9 cellular contexts compared by ENCODE assay signal in the genomic region with DNA sequence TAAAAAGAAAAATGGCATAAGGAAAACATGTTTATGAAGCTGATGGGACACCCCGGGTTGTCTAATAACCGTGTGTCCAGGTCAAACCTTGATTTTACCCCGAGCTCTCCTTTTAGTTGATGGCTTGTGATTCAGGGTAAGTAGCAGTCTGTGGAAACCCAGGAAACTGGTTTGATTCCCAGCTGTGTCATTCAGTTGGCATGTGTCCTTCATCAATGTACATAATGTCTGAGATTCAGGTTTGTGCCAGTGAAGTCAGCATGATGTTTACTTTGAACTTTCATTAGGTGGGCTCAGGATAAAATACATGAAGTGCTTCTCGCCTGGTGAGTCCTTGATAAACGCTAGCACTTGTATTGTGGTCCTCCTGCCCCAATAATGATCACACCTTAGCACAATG. TPM values are rescaled to one million over a fixed set of nuclear protein-coding genes. Genes with fewer than 3 reads are reported as not detected.
A peak's percentile ranks its signal among the peaks of the same experiment; 100 is the strongest.
DNase-seq lines count a peak whose midpoint lies in the region; ATAC-seq, FAIRE-seq and TF ChIP-seq lines count a peak whose summit lies in the region.
"Had no signal": no experiment of that assay in that cellular context is flagged by ENCODE, and none has a peak within 500 bp of the region (broad histone marks: within the 10 kb centered on the region; RNA-seq: fewer than 3 reads in every experiment).

No MANE protein-coding gene starts in this region.

- no peak overlapping the region for H3K4me3 ChIP-seq in Loucy (ENCODE audit: low read length, poor library complexity, severe bottlenecking)
- H3K4me3 ChIP-seq in endothelial cell of umbilical vein (replicated peaks in 1 of 3; ENCODE audit: insufficient read depth in 1 of 3, low read depth in 1 of 3, low read length in 3 of 3) = no peak overlapping the region
- no peak overlapping the region for H3K4me3 ChIP-seq in prostate gland
- H3K4me3 ChIP-seq: GM12878 had no signal

- peaks cover 5% of the 10 kb centered on the region; the same call in 1 of the 2 replicates for H3F3A ChIP-seq in Loucy (ENCODE audit: low read depth)

- H3K9me3 ChIP-seq in Loucy (ENCODE audit: insufficient read depth, low read depth, low read length) (no peaks in the 10 kb centered on the region), endothelial cell of umbilical vein (replicated peaks; ENCODE audit: control insufficient read depth, insufficient read depth, low read length) (no peaks in the 10 kb centered on the region), prostate gland (no peaks in the 10 kb centered on the region)

- no peak for DNase-seq in endothelial cell of umbilical vein (ENCODE audit: low read depth, low spot score)
- DNase-seq in prostate gland (ENCODE audit: low spot score) = no peak
- DNase-seq in stimulated activated CD4-positive, alpha-beta T cell treated with anti-CD3 and anti-CD28 coated beads, Interleukin-4, amount 100 ng/mL, for 4 hours = no peak
- no peak for DNase-seq in T-helper 9 cell
- DNase-seq in activated CD8-positive, alpha-beta memory T cell treated with anti-CD3 and anti-CD28 coated beads for 24 hours = no peak

- H3K36me3 ChIP-seq in Loucy (ENCODE audit: insufficient read depth, low read length) (no peaks in the 10 kb centered on the region), endothelial cell of umbilical vein (ENCODE audit: control insufficient read depth in 2 of 2, extremely low read depth in 1 of 2, insufficient read depth in 2 of 2, low read length in 2 of 2) (no peaks in the 10 kb centered on the region), prostate gland (no peaks in the 10 kb centered on the region)

- peak overlapping the region; percentile 61; the same call in 1 of the 2 replicates for H2AFZ ChIP-seq in Loucy (ENCODE audit: low read length)
- H2AFZ ChIP-seq in endothelial cell of umbilical vein (ENCODE audit: low read depth, low read length) = no peak overlapping the region

- H3K27ac ChIP-seq in C4-2B (peak overlapping the region; percentile 38), endothelial cell of umbilical vein (ENCODE audit: insufficient read depth, low read depth, low read length) (no peak overlapping the region), prostate gland (peak overlapping the region; percentile 23 to 47)

- H3K27me3 ChIP-seq in Loucy (ENCODE audit: insufficient read depth, low read length, poor library complexity, severe bottlenecking) (no peaks in the 10 kb centered on the region), endothelial cell of umbilical vein (ENCODE audit: control insufficient read depth in 2 of 2, insufficient read depth in 2 of 2, low read length in 2 of 2) (no peaks in the 10 kb centered on the region), prostate gland (replicated peaks; ENCODE audit: insufficient read depth) (no peaks in the 10 kb centered on the region)

- H3K9ac ChIP-seq in Loucy (ENCODE audit: low read depth, low read length, poor library complexity, severe bottlenecking) (no peak overlapping the region), endothelial cell of umbilical vein (replicated peaks; ENCODE audit: extremely low read depth, insufficient read depth, low read length) (peak overlapping the region; percentile 2)

- H4K20me1 ChIP-seq in Loucy (ENCODE audit: insufficient read depth, low read length, poor library complexity, severe bottlenecking) (no peaks in the 10 kb centered on the region), endothelial cell of umbilical vein (replicated peaks; ENCODE audit: control insufficient read depth, extremely low read depth, insufficient read depth, low read length) (no peaks in the 10 kb centered on the region)

- no peak for ATAC-seq in HG02588 (IDR thresholded peaks at IDR 0.05; ENCODE audit: unreplicated experiment)

- H3K9me1 ChIP-seq in endothelial cell of umbilical vein (replicated peaks; ENCODE audit: control insufficient read depth, extremely low read depth, insufficient read depth, low read length) = no peaks in the 10 kb centered on the region

- WGBS in prostate gland = 65% methylated on average over 5 of the region's 5 CpGs

- intact Hi-C loops in endothelial cell of umbilical vein (cut with micrococcal nuclease) = loop anchor here (1.0 to 5.0 kb wide), 10 partner anchors 19 to 628 kb away; a partner anchor contains a TSS
- intact Hi-C loops in prostate gland (cut with DNase I) = loop anchor here (2.0 to 5.0 kb wide), 3 partner anchors 63 to 273 kb away; a partner anchor contains a TSS

- H3K9me2 ChIP-seq in Loucy (replicated peaks; ENCODE audit: low read depth, low read length) = no peaks in the 10 kb centered on the region

- BruUV-seq in endothelial cell of umbilical vein (replicated peaks; lab: Mats Ljungman, UMichigan) = no TSS peak

- TF ChIP-seq POLR2A in endothelial cell of umbilical vein (IDR thresholded peaks at IDR 0.05; ENCODE audit: low read depth, low read length) (no peak), prostate gland (IDR thresholded peaks at IDR 0.05) (no peak)

- no peak for FAIRE-seq in endothelial cell of umbilical vein (lab: Jason Lieb, UNC)

- TF ChIP-seq CTCF in C4-2B (conservative IDR thresholded peaks at IDR 0.05) (no peak), Loucy (conservative IDR thresholded peaks at IDR 0.05; ENCODE audit: low read length) (no peak), endothelial cell of umbilical vein (IDR thresholded peaks at IDR 0.05; ENCODE audit: extremely low read depth in 1 of 2, insufficient read depth in 1 of 2, low read depth in 1 of 2, low read length in 2 of 2) (no peak), prostate gland (IDR thresholded peaks at IDR 0.05) (no peak)

- H3K79me2 ChIP-seq in Loucy (ENCODE audit: insufficient read depth, low read length) (peaks cover 23% of the 10 kb centered on the region), endothelial cell of umbilical vein (ENCODE audit: control insufficient read depth, insufficient read depth, low read length) (peaks cover 16% of the 10 kb centered on the region)

- POLR2A ChIA-PET in endothelial cell of umbilical vein (lab: Charles Lee) = interaction anchor here (0.6 kb wide), 1 partner anchor 198 kb away, joined by 3 read pairs; no protein-coding TSS in a partner anchor

- CTCF ChIA-PET in endothelial cell of umbilical vein (lab: Charles Lee) = interaction anchor here (0.7 to 6.2 kb wide), 37 partner anchors 10 to 366 kb away, joined by 3 to 111 read pairs (median 7); a partner anchor contains a TSS

- dilution Hi-C loops in endothelial cell of umbilical vein (cut with MboI; ENCODE audit: extremely low pct_ligation_motif_present, low sequenced_read_pairs) = no loop called here

- H3K4me2 ChIP-seq in Loucy (ENCODE audit: low read depth, low read length, poor library complexity, severe bottlenecking) (peak overlapping the region; percentile 29), endothelial cell of umbilical vein (ENCODE audit: insufficient read depth, low read length) (no peak overlapping the region)

- H3K4me1 ChIP-seq in Loucy (ENCODE audit: insufficient read depth, low read length, poor library complexity, severe bottlenecking) = peaks cover 19% of the 10 kb centered on the region
- H3K4me1 ChIP-seq in endothelial cell of umbilical vein (ENCODE audit: control insufficient read depth, extremely low read depth, insufficient read depth, low read length) = peaks cover 11% of the 10 kb centered on the region
- H3K4me1 ChIP-seq in prostate gland (replicated peaks) = peaks cover under 1% of the 10 kb centered on the region

TF ChIP-seq in endothelial cell of umbilical vein, 7 proteins besides CTCF, POLR2A, EP300 and RAD21:
- TF ChIP-seq, protein P1, sequence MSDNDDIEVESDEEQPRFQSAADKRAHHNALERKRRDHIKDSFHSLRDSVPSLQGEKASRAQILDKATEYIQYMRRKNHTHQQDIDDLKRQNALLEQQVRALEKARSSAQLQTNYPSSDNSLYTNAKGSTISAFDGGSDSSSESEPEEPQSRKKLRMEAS (IDR thresholded peaks at IDR 0.05; ENCODE audit: insufficient read depth, insufficient read length) = no peak
- no peak for TF ChIP-seq FOS (IDR thresholded peaks at IDR 0.05; ENCODE audit: borderline replicate concordance, insufficient read depth, low read length)
- TF ChIP-seq JUN (IDR thresholded peaks at IDR 0.05; ENCODE audit: borderline replicate concordance, insufficient read depth, insufficient read length, low read depth) = no peak
- TF ChIP-seq POLR2AphosphoS5 (IDR thresholded peaks at IDR 0.05; ENCODE audit: insufficient read depth, low read depth, low read length) = no peak
- no peak for TF ChIP-seq EZH2 (IDR thresholded peaks at IDR 0.05; ENCODE audit: borderline replicate concordance, low read depth, low read length, severe bottlenecking)
- TF ChIP-seq GATA2 (IDR thresholded peaks at IDR 0.05; ENCODE audit: insufficient read depth, insufficient read length, low read depth, low read length) = no peak
- TF ChIP-seq MYC (IDR thresholded peaks at IDR 0.05; ENCODE audit: low read depth, low read length) = no peak

RNA-seq across cellular contexts. Expression of a gene that starts 4.3 kb away (rescaled TPM):
- total RNA-seq in endothelial cell of umbilical vein (202 and 203 TPM in 2 replicates), prostate gland (100 to 1,000 TPM; 143 to 220 TPM)
- polyA plus RNA-seq in endothelial cell of umbilical vein = 112 and 113 TPM in 2 replicates
- 114 and 134 TPM in 2 replicates for polyA plus RNA-seq in endothelial cell of umbilical vein (2011; cell fraction: cytosol; rRNA removed)
- polyA plus RNA-seq in endothelial cell of umbilical vein (2011; cell fraction: nucleus; rRNA removed) = 170 and 176 TPM in 2 replicates
- 166 and 187 TPM in 2 replicates for polyA plus RNA-seq in endothelial cell of umbilical vein (2012)
- 280 and 310 TPM in 2 replicates for polyA minus RNA-seq in endothelial cell of umbilical vein
- 97.3 TPM for polyA minus RNA-seq in endothelial cell of umbilical vein (2011; cell fraction: cytosol; rRNA and poly(A)+ RNA removed)
- polyA minus RNA-seq in endothelial cell of umbilical vein (2011; cell fraction: nucleus; rRNA and poly(A)+ RNA removed) = 127 and 133 TPM in 2 replicates

RNA-seq across cellular contexts. Expression of a gene that starts 33.5 kb away (rescaled TPM):
- total RNA-seq in endothelial cell of umbilical vein = 38.9 and 40.8 TPM in 2 replicates
- polyA plus RNA-seq in endothelial cell of umbilical vein = 21.7 and 30.6 TPM in 2 replicates
- polyA plus RNA-seq in endothelial cell of umbilical vein (2011; cell fraction: cytosol; rRNA removed) = 31.6 and 40.7 TPM in 2 replicates
- 24.2 and 26.0 TPM in 2 replicates for polyA plus RNA-seq in endothelial cell of umbilical vein (2011; cell fraction: nucleus; rRNA removed)
- polyA plus RNA-seq in endothelial cell of umbilical vein (2012) = 25.9 and 32.4 TPM in 2 replicates
- 16.4 and 17.8 TPM in 2 replicates for polyA minus RNA-seq in endothelial cell of umbilical vein
- polyA minus RNA-seq in endothelial cell of umbilical vein (2011; cell fraction: cytosol; rRNA and poly(A)+ RNA removed) = 12.2 TPM
- 5.3 and 7.0 TPM in 2 replicates for polyA minus RNA-seq in endothelial cell of umbilical vein (2011; cell fraction: nucleus; rRNA and poly(A)+ RNA removed)
- total RNA-seq in prostate gland = 10 to 100 TPM; 29.1 to 34.9 TPM
